Comparison of ENCODE assay signal across 8 cellular contexts in genomic region chrX:2500091-2500680, GRCh38. TPM values are rescaled to one million over a fixed set of nuclear protein-coding genes. Genes with fewer than 3 reads are reported as not detected.
DNase-seq lines count a peak whose midpoint lies in the region; ATAC-seq lines count a peak whose summit lies in the region.

No MANE protein-coding gene starts in this region.

- no peaks in the 10 kb centered on the region for H3K27me3 ChIP-seq in CD4-positive, alpha-beta memory T cell (ENCODE audit: insufficient read depth, low read length)

- H3K4me1 ChIP-seq in CD4-positive, alpha-beta memory T cell (ENCODE audit: insufficient read depth, low read length) = peaks cover 33% of the 10 kb centered on the region

- H3K9me3 ChIP-seq in CD4-positive, alpha-beta memory T cell (ENCODE audit: control insufficient read depth in 1 of 2, low read length in 2 of 2) = no peaks in the 10 kb centered on the region

- ATAC-seq in GM21526 (IDR thresholded peaks at IDR 0.05; ENCODE audit: low FRiP score, unreplicated experiment) (peak; percentile 35), left ventricle myocardium superior (peak; percentile 52)

- H3K4me3 ChIP-seq in CD4-positive, alpha-beta memory T cell (ENCODE audit: low read length in 2 of 2) = peak overlapping the region; percentile 54 to 60
- H3K4me3 ChIP-seq in Jurkat, Clone E6-1 (ENCODE audit: low read length) = peak overlapping the region; percentile 59

- intact Hi-C loops in CD4-positive, alpha-beta memory T cell (cut with micrococcal nuclease) = no loop called here
- intact Hi-C loops in left ventricle myocardium superior (cut with micrococcal nuclease) = no loop called here

- H3K36me3 Mint-ChIP-seq in CD4-positive, alpha-beta memory T cell = peaks cover 0 to 6% of the 10 kb centered on the region in 2 donors
- H3K36me3 Mint-ChIP-seq in activated naive CD8-positive, alpha-beta T cell = no peaks in the 10 kb centered on the region

- H3K27ac Mint-ChIP-seq in CD4-positive, alpha-beta memory T cell = peak overlapping the region; percentile 65 to 94 (median 89)
- no peak overlapping the region for H3K27ac Mint-ChIP-seq in activated naive CD8-positive, alpha-beta T cell

- no peaks in the 10 kb centered on the region for H3K27me3 Mint-ChIP-seq in CD4-positive, alpha-beta memory T cell
- H3K27me3 Mint-ChIP-seq in activated naive CD8-positive, alpha-beta T cell = no peaks in the 10 kb centered on the region

- peaks cover 18 to 40% (median 27%) of the 10 kb centered on the region in 4 donors for H3K4me1 Mint-ChIP-seq in CD4-positive, alpha-beta memory T cell
- peaks cover 27% of the 10 kb centered on the region for H3K4me1 Mint-ChIP-seq in activated naive CD8-positive, alpha-beta T cell (ENCODE audit: low read depth)

- H3K4me3 Mint-ChIP-seq in CD4-positive, alpha-beta memory T cell = peak overlapping the region; percentile 80 to 90 (median 88)
- peak overlapping the region; percentile 85 for H3K4me3 Mint-ChIP-seq in activated naive CD8-positive, alpha-beta T cell

- H3K36me3 ChIP-seq in CD4-positive, alpha-beta memory T cell (ENCODE audit: insufficient read depth, low read length) = no peaks in the 10 kb centered on the region

- DNase-seq in CD4-positive, alpha-beta memory T cell = peak in 4 of 5 donors; percentile 13 to 24 (median 18)
- DNase-seq in Jurkat, Clone E6-1 (ENCODE audit: low read depth, low spot score) = no peak
- DNase-seq in left ventricle myocardium superior = peak; percentile 68
- peak; percentile 74 for DNase-seq in retina
- no peak for DNase-seq in effector CD8-positive, alpha-beta T cell (lab: John Stamatoyannopoulos, UW)
- no peak for DNase-seq in NOMO-1 treated with DMSO at 0.1 percent for 48 hours (lab: John Stamatoyannopoulos, UW; ENCODE audit: unreplicated experiment)

- peak overlapping the region; percentile 58 for H3K27ac ChIP-seq in CD4-positive, alpha-beta memory T cell (ENCODE audit: low read depth, low read length)

- POLR2A ChIA-PET in CD4-positive, alpha-beta memory T cell (lab: Charles Lee; ENCODE audit: partially characterized antibody) = no interaction called here

- CTCF ChIA-PET in CD4-positive, alpha-beta memory T cell (lab: Charles Lee; ENCODE audit: partially characterized antibody) = no interaction called here

- no peaks in the 10 kb centered on the region for H3K9me3 Mint-ChIP-seq in CD4-positive, alpha-beta memory T cell
- H3K9me3 Mint-ChIP-seq in activated naive CD8-positive, alpha-beta T cell (ENCODE audit: low read depth) = no peaks in the 10 kb centered on the region

RNA-seq across cellular contexts. Expression of gene DHRSX, which starts 0.6 kb away (rescaled TPM):
- 10 to 100 TPM; 12.1 to 17.5 TPM for total RNA-seq in CD4-positive, alpha-beta memory T cell
- 10 to 100 TPM; 15.5 to 23.5 TPM for polyA plus RNA-seq in CD4-positive, alpha-beta memory T cell
- polyA plus RNA-seq in Jurkat, Clone E6-1 (2012; ENCODE audit: insufficient read depth, insufficient read length) = 8.6 TPM
- total RNA-seq in left ventricle myocardium superior = 38.4 TPM

RNA-seq across cellular contexts. Expression of gene ZBED1, which starts 0.6 kb away (rescaled TPM):
- total RNA-seq in CD4-positive, alpha-beta memory T cell = 10 to 100 TPM; 29.2 to 29.9 TPM
- polyA plus RNA-seq in CD4-positive, alpha-beta memory T cell = 10 to 100 TPM; 18.1 to 34.1 TPM
- polyA plus RNA-seq in Jurkat, Clone E6-1 (2012; ENCODE audit: insufficient read depth, insufficient read length) = 10.1 TPM
- total RNA-seq in left ventricle myocardium superior = 73.9 TPM

Comparison
In these comparisons a context has a peak if more than half of its experiments do, and no peak if none do; other contexts are left out.
1. DNase-seq: peak in CD4-positive, alpha-beta memory T cell (4 of 5), left ventricle myocardium superior (single experiment) and retina (single experiment); none in Jurkat, Clone E6-1 (single experiment), effector CD8-positive, alpha-beta T cell (single experiment) and NOMO-1 treated with DMSO at 0.1 percent for 48 hours (single experiment).